In the genomic region with DNA sequence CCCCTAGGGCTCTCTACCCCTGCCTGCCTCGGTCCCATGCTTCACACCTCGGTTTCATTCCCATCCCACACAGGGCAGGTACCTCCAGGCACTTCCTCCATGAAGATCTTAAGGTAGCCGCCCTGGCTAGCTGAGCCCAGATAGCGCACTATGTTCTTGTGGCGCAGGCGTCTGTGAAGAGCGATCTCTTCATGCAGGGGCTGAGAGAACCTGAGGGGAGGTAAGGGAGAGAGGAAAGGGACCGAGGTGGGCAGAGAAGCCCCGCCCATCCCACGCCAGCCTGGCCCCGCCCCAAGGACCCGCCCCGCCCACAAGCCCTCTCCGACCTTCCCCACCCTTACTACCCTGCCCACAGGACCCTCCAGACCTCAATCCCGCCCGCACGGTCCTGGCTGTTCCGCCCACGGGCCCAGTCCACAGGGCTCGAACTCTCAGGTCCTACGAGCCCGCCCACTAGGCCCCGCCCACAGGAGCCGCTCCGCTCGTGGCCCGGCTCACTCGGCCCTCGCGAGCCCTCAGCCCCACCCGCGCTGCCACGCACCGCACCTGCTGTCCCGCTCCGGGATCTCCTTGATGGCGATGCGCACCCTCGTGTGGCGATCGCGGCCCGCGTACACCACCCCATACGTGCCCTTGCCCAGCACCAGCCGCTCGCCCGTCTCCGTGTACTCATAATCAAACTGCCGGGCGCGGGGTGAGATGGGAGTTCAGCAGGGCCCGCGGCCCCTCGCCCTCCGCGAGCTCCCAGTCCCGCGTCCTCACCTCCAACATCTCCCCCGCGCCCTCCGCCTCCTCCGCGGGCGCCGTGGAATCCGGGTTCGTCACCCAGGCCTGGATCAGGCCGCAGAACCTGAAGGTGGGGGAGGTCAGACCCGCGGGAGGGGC, we compare ENCODE assay signal across 7 cellular contexts. TPM values are rescaled to one million over a fixed set of nuclear protein-coding genes. Genes with fewer than 3 reads are reported as not detected.
DNase-seq lines count a peak whose midpoint lies in the region; ATAC-seq and TF ChIP-seq lines count a peak whose summit lies in the region.
"Had no signal": no experiment of that assay in that cellular context is flagged by ENCODE, and none has a peak within 500 bp of the region (broad histone marks: within the 10 kb centered on the region; RNA-seq: fewer than 3 reads in every experiment).

No MANE protein-coding gene starts in this region.

- peak; percentile 18 to 40 for ATAC-seq in natural killer cell treated with Interleukin-12 subunit alpha and Interleukin-12 subunit beta and Interleukin-15 and Interleukin-18, amount 100 ng/mL, for 72 hours
- ATAC-seq in GM21367 (IDR thresholded peaks at IDR 0.05; ENCODE audit: unreplicated experiment) (no peak), GM21529 (IDR thresholded peaks at IDR 0.05; ENCODE audit: unreplicated experiment) (no peak)

- H3K27me3 Mint-ChIP-seq in activated naive CD4-positive, alpha-beta T cell treated with anti-CD3 and anti-CD28 coated beads, Interleukin-2, amount 50 U/mL, for 24 hours: no peaks in the 10 kb centered on the region
- no peaks in the 10 kb centered on the region for H3K27me3 Mint-ChIP-seq in natural killer cell treated with Interleukin-12 subunit alpha and Interleukin-12 subunit beta and Interleukin-15 and Interleukin-18, amount 100 ng/mL, for 72 hours

- H3K9me3 Mint-ChIP-seq in activated naive CD4-positive, alpha-beta T cell treated with anti-CD3 and anti-CD28 coated beads, Interleukin-2, amount 50 U/mL, for 24 hours: no peaks in the 10 kb centered on the region
- no peaks in the 10 kb centered on the region for H3K9me3 Mint-ChIP-seq in natural killer cell treated with Interleukin-12 subunit alpha and Interleukin-12 subunit beta and Interleukin-15 and Interleukin-18, amount 100 ng/mL, for 72 hours

- no peak for TF ChIP-seq CTCF in GM20000 (IDR thresholded peaks at IDR 0.05; ENCODE audit: extremely low read depth, missing control alignments)

- peaks cover 48% of the 10 kb centered on the region for H3K4me1 Mint-ChIP-seq in activated naive CD4-positive, alpha-beta T cell treated with anti-CD3 and anti-CD28 coated beads, Interleukin-2, amount 50 U/mL, for 24 hours
- H3K4me1 Mint-ChIP-seq in natural killer cell treated with Interleukin-12 subunit alpha and Interleukin-12 subunit beta and Interleukin-15 and Interleukin-18, amount 100 ng/mL, for 72 hours (ENCODE audit: low read depth in 2 of 2): peaks cover 37 to 42% of the 10 kb centered on the region in 2 donors

- H3K4me3 Mint-ChIP-seq in activated naive CD4-positive, alpha-beta T cell treated with anti-CD3 and anti-CD28 coated beads, Interleukin-2, amount 50 U/mL, for 24 hours: peak overlapping the region; percentile 77
- H3K4me3 Mint-ChIP-seq in natural killer cell treated with Interleukin-12 subunit alpha and Interleukin-12 subunit beta and Interleukin-15 and Interleukin-18, amount 100 ng/mL, for 72 hours: peak overlapping the region; percentile 80

- peak; percentile 81 for DNase-seq in GM20000 (ENCODE audit: low spot score)
- DNase-seq in natural killer cell treated with Interleukin-12 subunit alpha and Interleukin-12 subunit beta and Interleukin-15 and Interleukin-18, amount 100 ng/mL, for 72 hours (ENCODE audit: low spot score): peak; percentile 70
- DNase-seq in AG08395 (ENCODE audit: low spot score): no peak

- H3K36me3 Mint-ChIP-seq in activated naive CD4-positive, alpha-beta T cell treated with anti-CD3 and anti-CD28 coated beads, Interleukin-2, amount 50 U/mL, for 24 hours: no peaks in the 10 kb centered on the region
- H3K36me3 Mint-ChIP-seq in natural killer cell treated with Interleukin-12 subunit alpha and Interleukin-12 subunit beta and Interleukin-15 and Interleukin-18, amount 100 ng/mL, for 72 hours: no peaks in the 10 kb centered on the region

- peak overlapping the region; percentile 26 for H3K27ac Mint-ChIP-seq in activated naive CD4-positive, alpha-beta T cell treated with anti-CD3 and anti-CD28 coated beads, Interleukin-2, amount 50 U/mL, for 24 hours
- peak overlapping the region; percentile 27 to 51 for H3K27ac Mint-ChIP-seq in natural killer cell treated with Interleukin-12 subunit alpha and Interleukin-12 subunit beta and Interleukin-15 and Interleukin-18, amount 100 ng/mL, for 72 hours

RNA-seq across cellular contexts. Expression of a gene that starts 6.4 kb away (rescaled TPM):
- 1 to 10 TPM; 8.5 TPM for total RNA-seq in natural killer cell treated with Interleukin-12 subunit alpha and Interleukin-12 subunit beta and Interleukin-15 and Interleukin-18, amount 100 ng/mL, for 72 hours

RNA-seq across cellular contexts. Expression of a gene that starts 14.2 kb away (rescaled TPM):
- total RNA-seq in natural killer cell treated with Interleukin-12 subunit alpha and Interleukin-12 subunit beta and Interleukin-15 and Interleukin-18, amount 100 ng/mL, for 72 hours: not detected
- total RNA-seq: osteoblast had no signal

RNA-seq across cellular contexts. Expression of a gene that starts 18.6 kb away (rescaled TPM):
- total RNA-seq in natural killer cell treated with Interleukin-12 subunit alpha and Interleukin-12 subunit beta and Interleukin-15 and Interleukin-18, amount 100 ng/mL, for 72 hours: 10 to 100 TPM; 24.2 to 39.5 TPM

RNA-seq across cellular contexts. Expression of a gene that starts 22.7 kb away (rescaled TPM):
- total RNA-seq in natural killer cell treated with Interleukin-12 subunit alpha and Interleukin-12 subunit beta and Interleukin-15 and Interleukin-18, amount 100 ng/mL, for 72 hours: not detected
- total RNA-seq: osteoblast had no signal

RNA-seq across cellular contexts. Expression of a gene that starts 32.0 kb away (rescaled TPM):
- total RNA-seq in natural killer cell treated with Interleukin-12 subunit alpha and Interleukin-12 subunit beta and Interleukin-15 and Interleukin-18, amount 100 ng/mL, for 72 hours: 1 to 10 TPM in 1 of 2 donors, under 1 TPM in 1; 0.64 to 1.1 TPM

Comparison
In these comparisons a context has a peak if more than half of its experiments do, and no peak if none do; other contexts are left out.
1. ATAC-seq: peak in natural killer cell treated with Interleukin-12 subunit alpha and Interleukin-12 subunit beta and Interleukin-15 and Interleukin-18, amount 100 ng/mL, for 72 hours (2 of 2); none in GM21367 (single experiment) and GM21529 (single experiment).